ENCODE assay signal across 23 cellular contexts in the genomic region with DNA sequence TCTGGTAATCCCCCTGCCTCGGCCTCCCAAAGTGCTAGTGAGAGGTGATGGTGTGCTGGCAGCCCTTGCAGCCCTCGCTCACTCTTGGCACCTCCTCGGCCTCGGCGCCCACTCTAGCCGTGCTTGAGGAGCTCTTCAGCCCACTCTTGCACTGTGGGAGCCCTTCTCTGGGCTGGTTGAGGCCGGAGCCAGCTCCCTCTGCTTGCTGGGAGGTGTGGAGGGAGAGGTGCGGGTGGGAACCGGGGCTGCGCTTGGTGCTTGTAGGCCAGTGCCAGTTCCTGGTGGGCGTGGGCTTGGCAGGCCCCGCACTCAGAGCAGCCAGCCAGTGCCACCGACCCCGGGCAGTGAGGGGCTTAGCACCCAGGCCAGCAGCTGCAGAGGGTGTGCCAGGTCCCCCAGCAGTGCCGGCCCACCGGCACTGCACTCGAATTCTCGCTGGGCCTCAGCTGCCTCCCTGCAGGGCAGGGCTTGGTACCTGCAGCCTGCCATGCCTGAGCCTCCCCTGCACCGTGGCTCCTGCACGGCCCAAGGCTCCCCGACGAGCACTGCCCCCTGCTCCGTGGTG.
"Had no signal": no experiment of that assay in that cellular context is flagged by ENCODE, and none has a peak within 500 bp of the region (broad histone marks: within the 10 kb centered on the region; RNA-seq: fewer than 3 reads in every experiment).

No MANE protein-coding gene starts in this region.

- H3K9me3 ChIP-seq: lower lobe of right lung, pancreas, prostate gland, uterus had no signal

- H3K27ac ChIP-seq: heart right ventricle, hepatocyte, lower lobe of right lung, pancreas, prostate gland, skin epidermis, tibial nerve, uterus had no signal

- H3K79me2 ChIP-seq: hepatocyte had no signal

- H3K4me2 ChIP-seq: hepatocyte had no signal

- H3K36me3 ChIP-seq: heart right ventricle, lower lobe of right lung, pancreas, prostate gland, tibial nerve, uterus had no signal

- H3K4me3 ChIP-seq: heart right ventricle, hepatocyte, lower lobe of right lung, mucosa of descending colon, pancreas, prostate gland, skin epidermis, tibial nerve, uterus had no signal

- H3K4me1 ChIP-seq: heart right ventricle, lower lobe of right lung, pancreas, prostate gland, tibial nerve, uterus had no signal

- H2AFZ ChIP-seq: hepatocyte had no signal

- ATAC-seq: heart right ventricle; left cardiac atrium; left lobe of liver; left ventricle myocardium superior; lower lobe of right lung; mucosa of descending colon; naive thymus-derived CD4-positive, alpha-beta T cell; pancreas; sciatic nerve; stimulated activated effector memory CD8-positive, alpha-beta T cell treated with anti-CD3 and anti-CD28 coated beads, Interleukin-12 subunit alpha, Interleukin-12 subunit beta, amount 100 ng/mL, for 72 hours had no signal

- DNase-seq: heart right ventricle; islet precursor cell; kidney glomerular epithelial cell; left cardiac atrium; left ventricle myocardium superior; lower lobe of right lung; mesendoderm; midbrain; mucosa of descending colon; naive thymus-derived CD4-positive, alpha-beta T cell; nucleus accumbens; retina; stimulated activated CD4-positive, alpha-beta T cell treated with anti-CD3 and anti-CD28 coated beads, Interleukin-4, amount 100 ng/mL, for 24 hours; stimulated activated naive CD4-positive, alpha-beta T cell; uterus had no signal

- H3K27me3 ChIP-seq: heart right ventricle, hepatocyte, pancreas, tibial nerve, uterus had no signal
